1 cellular context compared by ENCODE assay signal in the genomic region with DNA sequence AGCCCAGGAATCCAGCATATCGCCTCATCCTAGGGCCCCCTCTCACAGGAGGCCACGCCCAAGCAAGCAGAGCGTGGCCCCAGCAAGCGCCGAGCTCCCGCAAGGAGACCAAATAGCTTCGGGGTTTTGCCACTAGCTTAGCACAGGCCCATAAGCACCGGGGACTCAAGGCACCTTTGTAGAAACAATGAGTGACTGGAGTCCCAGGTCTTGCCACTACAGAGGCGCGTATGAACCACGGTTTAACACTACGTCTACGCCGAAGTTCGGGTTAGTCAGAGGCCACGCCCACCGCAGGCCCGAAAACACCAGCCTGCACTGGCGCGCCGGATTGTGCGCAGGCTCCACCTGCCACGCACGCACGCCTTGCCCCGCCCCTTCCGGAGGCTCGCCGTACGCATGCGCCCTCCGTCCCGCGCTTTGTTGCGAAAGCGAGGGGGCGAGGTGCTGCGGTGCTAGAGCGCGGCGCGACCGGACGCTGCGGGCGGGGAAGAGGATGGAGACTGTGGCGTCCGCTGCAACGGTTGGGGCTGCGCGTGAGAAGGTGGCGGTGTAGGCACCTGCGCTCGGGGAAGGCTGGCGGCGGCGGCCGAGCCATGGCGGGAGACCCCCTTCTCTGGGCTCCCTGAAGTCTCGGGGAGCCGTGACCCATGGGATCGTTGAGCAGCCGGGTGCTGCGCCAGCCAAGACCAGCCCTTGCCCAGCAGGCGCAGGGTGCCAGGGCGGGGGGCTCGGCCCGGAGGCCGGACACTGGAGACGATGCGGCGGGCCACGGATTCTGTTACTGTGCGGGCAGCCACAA.
TF ChIP-seq lines count a peak whose summit lies in the region.

A gene with protein sequence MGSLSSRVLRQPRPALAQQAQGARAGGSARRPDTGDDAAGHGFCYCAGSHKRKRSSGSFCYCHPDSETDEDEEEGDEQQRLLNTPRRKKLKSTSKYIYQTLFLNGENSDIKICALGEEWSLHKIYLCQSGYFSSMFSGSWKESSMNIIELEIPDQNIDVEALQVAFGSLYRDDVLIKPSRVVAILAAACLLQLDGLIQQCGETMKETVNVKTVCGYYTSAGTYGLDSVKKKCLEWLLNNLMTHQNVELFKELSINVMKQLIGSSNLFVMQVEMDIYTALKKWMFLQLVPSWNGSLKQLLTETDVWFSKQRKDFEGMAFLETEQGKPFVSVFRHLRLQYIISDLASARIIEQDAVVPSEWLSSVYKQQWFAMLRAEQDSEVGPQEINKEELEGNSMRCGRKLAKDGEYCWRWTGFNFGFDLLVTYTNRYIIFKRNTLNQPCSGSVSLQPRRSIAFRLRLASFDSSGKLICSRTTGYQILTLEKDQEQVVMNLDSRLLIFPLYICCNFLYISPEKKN (plus strand): TSS at position 418 of the 802 bp plus-strand sequence. CDS start 233 bp downstream, at position 651.

TF ChIP-seq in GM12878, 131 proteins besides CTCF, POLR2A, EP300 and RAD21 (continued from another document and continues in another):
- TF ChIP-seq, protein P1, sequence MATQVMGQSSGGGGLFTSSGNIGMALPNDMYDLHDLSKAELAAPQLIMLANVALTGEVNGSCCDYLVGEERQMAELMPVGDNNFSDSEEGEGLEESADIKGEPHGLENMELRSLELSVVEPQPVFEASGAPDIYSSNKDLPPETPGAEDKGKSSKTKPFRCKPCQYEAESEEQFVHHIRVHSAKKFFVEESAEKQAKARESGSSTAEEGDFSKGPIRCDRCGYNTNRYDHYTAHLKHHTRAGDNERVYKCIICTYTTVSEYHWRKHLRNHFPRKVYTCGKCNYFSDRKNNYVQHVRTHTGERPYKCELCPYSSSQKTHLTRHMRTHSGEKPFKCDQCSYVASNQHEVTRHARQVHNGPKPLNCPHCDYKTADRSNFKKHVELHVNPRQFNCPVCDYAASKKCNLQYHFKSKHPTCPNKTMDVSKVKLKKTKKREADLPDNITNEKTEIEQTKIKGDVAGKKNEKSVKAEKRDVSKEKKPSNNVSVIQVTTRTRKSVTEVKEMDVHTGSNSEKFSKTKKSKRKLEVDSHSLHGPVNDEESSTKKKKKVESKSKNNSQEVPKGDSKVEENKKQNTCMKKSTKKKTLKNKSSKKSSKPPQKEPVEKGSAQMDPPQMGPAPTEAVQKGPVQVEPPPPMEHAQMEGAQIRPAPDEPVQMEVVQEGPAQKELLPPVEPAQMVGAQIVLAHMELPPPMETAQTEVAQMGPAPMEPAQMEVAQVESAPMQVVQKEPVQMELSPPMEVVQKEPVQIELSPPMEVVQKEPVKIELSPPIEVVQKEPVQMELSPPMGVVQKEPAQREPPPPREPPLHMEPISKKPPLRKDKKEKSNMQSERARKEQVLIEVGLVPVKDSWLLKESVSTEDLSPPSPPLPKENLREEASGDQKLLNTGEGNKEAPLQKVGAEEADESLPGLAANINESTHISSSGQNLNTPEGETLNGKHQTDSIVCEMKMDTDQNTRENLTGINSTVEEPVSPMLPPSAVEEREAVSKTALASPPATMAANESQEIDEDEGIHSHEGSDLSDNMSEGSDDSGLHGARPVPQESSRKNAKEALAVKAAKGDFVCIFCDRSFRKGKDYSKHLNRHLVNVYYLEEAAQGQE (IDR thresholded peaks at IDR 0.05; ENCODE audit: low read depth, low read length): no peak
- TF ChIP-seq MTA3 (IDR thresholded peaks at IDR 0.05; ENCODE audit: borderline replicate concordance, low read length) (no peak), SUZ12 (IDR thresholded peaks at IDR 0.05; ENCODE audit: unreplicated experiment) (no peak), BCL11A (IDR thresholded peaks at IDR 0.05; ENCODE audit: low read depth, low read length) (0 out of 2 replicates have a peak, but pooled peaks have one; percentile 4), CBX5 (IDR thresholded peaks at IDR 0.05; ENCODE audit: low read depth) (no peak), STAT3 (IDR thresholded peaks at IDR 0.05; ENCODE audit: low read depth, low read length) (no peak), FOS (IDR thresholded peaks at IDR 0.05; ENCODE audit: borderline replicate concordance, extremely low read depth, insufficient read length) (no peak), BRCA1 (IDR thresholded peaks at IDR 0.05; ENCODE audit: low read depth, low read length) (no peak), CHD1 (IDR thresholded peaks at IDR 0.05; ENCODE audit: low read depth, low read length) (no peak), CBFB (IDR thresholded peaks at IDR 0.05; ENCODE audit: low read depth) (peak; percentile 68; the same call in 1 of the 2 replicates), SREBF1 (IDR thresholded peaks at IDR 0.05; ENCODE audit: low read length) (no peak), ZNF384 (IDR thresholded peaks at IDR 0.05; ENCODE audit: borderline replicate concordance, low read depth, low read length) (no peak), KLF5 (IDR thresholded peaks at IDR 0.05; ENCODE audit: partially characterized antibody) (no peak), NFXL1 (IDR thresholded peaks at IDR 0.05; ENCODE audit: borderline replicate concordance) (no peak), SIX5 (IDR thresholded peaks at IDR 0.05; ENCODE audit: low read depth, low read length, severe bottlenecking) (no peak), SMC3 (IDR thresholded peaks at IDR 0.05; ENCODE audit: borderline replicate concordance, low read length) (no peak), ASH2L (IDR thresholded peaks at IDR 0.05; ENCODE audit: borderline replicate concordance, low read depth) (no peak), PML (IDR thresholded peaks at IDR 0.05; ENCODE audit: low read length) (0 out of 2 replicates have a peak, but pooled peaks have one; percentile 39), CREM (IDR thresholded peaks at IDR 0.05; ENCODE audit: low read depth) (peak; percentile 85), ESRRA (IDR thresholded peaks at IDR 0.05; ENCODE audit: low read length) (no peak)
- TF ChIP-seq, protein P2, sequence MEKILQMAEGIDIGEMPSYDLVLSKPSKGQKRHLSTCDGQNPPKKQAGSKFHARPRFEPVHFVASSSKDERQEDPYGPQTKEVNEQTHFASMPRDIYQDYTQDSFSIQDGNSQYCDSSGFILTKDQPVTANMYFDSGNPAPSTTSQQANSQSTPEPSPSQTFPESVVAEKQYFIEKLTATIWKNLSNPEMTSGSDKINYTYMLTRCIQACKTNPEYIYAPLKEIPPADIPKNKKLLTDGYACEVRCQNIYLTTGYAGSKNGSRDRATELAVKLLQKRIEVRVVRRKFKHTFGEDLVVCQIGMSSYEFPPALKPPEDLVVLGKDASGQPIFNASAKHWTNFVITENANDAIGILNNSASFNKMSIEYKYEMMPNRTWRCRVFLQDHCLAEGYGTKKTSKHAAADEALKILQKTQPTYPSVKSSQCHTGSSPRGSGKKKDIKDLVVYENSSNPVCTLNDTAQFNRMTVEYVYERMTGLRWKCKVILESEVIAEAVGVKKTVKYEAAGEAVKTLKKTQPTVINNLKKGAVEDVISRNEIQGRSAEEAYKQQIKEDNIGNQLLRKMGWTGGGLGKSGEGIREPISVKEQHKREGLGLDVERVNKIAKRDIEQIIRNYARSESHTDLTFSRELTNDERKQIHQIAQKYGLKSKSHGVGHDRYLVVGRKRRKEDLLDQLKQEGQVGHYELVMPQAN (conservative IDR thresholded peaks at IDR 0.05): peak; percentile 36; the same call in 1 of the 2 replicates
- TF ChIP-seq, protein P3, sequence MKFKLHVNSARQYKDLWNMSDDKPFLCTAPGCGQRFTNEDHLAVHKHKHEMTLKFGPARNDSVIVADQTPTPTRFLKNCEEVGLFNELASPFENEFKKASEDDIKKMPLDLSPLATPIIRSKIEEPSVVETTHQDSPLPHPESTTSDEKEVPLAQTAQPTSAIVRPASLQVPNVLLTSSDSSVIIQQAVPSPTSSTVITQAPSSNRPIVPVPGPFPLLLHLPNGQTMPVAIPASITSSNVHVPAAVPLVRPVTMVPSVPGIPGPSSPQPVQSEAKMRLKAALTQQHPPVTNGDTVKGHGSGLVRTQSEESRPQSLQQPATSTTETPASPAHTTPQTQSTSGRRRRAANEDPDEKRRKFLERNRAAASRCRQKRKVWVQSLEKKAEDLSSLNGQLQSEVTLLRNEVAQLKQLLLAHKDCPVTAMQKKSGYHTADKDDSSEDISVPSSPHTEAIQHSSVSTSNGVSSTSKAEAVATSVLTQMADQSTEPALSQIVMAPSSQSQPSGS (IDR thresholded peaks at IDR 0.05; ENCODE audit: low read length): no peak
- TF ChIP-seq, protein P4, sequence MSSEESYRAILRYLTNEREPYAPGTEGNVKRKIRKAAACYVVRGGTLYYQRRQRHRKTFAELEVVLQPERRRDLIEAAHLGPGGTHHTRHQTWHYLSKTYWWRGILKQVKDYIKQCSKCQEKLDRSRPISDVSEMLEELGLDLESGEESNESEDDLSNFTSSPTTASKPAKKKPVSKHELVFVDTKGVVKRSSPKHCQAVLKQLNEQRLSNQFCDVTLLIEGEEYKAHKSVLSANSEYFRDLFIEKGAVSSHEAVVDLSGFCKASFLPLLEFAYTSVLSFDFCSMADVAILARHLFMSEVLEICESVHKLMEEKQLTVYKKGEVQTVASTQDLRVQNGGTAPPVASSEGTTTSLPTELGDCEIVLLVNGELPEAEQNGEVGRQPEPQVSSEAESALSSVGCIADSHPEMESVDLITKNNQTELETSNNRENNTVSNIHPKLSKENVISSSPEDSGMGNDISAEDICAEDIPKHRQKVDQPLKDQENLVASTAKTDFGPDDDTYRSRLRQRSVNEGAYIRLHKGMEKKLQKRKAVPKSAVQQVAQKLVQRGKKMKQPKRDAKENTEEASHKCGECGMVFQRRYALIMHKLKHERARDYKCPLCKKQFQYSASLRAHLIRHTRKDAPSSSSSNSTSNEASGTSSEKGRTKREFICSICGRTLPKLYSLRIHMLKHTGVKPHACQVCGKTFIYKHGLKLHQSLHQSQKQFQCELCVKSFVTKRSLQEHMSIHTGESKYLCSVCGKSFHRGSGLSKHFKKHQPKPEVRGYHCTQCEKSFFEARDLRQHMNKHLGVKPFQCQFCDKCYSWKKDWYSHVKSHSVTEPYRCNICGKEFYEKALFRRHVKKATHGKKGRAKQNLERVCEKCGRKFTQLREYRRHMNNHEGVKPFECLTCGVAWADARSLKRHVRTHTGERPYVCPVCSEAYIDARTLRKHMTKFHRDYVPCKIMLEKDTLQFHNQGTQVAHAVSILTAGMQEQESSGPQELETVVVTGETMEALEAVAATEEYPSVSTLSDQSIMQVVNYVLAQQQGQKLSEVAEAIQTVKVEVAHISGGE (CRISPR knock-in tag; IDR thresholded peaks at IDR 0.05): no peak
- TF ChIP-seq, protein P5, sequence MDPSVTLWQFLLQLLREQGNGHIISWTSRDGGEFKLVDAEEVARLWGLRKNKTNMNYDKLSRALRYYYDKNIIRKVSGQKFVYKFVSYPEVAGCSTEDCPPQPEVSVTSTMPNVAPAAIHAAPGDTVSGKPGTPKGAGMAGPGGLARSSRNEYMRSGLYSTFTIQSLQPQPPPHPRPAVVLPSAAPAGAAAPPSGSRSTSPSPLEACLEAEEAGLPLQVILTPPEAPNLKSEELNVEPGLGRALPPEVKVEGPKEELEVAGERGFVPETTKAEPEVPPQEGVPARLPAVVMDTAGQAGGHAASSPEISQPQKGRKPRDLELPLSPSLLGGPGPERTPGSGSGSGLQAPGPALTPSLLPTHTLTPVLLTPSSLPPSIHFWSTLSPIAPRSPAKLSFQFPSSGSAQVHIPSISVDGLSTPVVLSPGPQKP (IDR thresholded peaks at IDR 0.05; ENCODE audit: low read depth, low read length): no peak
- TF ChIP-seq, protein P6, sequence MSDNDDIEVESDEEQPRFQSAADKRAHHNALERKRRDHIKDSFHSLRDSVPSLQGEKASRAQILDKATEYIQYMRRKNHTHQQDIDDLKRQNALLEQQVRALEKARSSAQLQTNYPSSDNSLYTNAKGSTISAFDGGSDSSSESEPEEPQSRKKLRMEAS (IDR thresholded peaks at IDR 0.05; ENCODE audit: low read depth, low read length): peak; percentile 83
- TF ChIP-seq, protein P7, sequence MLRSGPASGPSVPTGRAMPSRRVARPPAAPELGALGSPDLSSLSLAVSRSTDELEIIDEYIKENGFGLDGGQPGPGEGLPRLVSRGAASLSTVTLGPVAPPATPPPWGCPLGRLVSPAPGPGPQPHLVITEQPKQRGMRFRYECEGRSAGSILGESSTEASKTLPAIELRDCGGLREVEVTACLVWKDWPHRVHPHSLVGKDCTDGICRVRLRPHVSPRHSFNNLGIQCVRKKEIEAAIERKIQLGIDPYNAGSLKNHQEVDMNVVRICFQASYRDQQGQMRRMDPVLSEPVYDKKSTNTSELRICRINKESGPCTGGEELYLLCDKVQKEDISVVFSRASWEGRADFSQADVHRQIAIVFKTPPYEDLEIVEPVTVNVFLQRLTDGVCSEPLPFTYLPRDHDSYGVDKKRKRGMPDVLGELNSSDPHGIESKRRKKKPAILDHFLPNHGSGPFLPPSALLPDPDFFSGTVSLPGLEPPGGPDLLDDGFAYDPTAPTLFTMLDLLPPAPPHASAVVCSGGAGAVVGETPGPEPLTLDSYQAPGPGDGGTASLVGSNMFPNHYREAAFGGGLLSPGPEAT (IDR thresholded peaks at IDR 0.05; ENCODE audit: low read depth): peak; percentile 46; the same call in 1 of the 2 replicates
- TF ChIP-seq, protein P8, sequence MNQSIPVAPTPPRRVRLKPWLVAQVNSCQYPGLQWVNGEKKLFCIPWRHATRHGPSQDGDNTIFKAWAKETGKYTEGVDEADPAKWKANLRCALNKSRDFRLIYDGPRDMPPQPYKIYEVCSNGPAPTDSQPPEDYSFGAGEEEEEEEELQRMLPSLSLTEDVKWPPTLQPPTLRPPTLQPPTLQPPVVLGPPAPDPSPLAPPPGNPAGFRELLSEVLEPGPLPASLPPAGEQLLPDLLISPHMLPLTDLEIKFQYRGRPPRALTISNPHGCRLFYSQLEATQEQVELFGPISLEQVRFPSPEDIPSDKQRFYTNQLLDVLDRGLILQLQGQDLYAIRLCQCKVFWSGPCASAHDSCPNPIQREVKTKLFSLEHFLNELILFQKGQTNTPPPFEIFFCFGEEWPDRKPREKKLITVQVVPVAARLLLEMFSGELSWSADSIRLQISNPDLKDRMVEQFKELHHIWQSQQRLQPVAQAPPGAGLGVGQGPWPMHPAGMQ (IDR thresholded peaks at IDR 0.05; ENCODE audit: borderline replicate concordance): no peak; the same call in 1 of the 2 replicates
- TF ChIP-seq, protein P9, sequence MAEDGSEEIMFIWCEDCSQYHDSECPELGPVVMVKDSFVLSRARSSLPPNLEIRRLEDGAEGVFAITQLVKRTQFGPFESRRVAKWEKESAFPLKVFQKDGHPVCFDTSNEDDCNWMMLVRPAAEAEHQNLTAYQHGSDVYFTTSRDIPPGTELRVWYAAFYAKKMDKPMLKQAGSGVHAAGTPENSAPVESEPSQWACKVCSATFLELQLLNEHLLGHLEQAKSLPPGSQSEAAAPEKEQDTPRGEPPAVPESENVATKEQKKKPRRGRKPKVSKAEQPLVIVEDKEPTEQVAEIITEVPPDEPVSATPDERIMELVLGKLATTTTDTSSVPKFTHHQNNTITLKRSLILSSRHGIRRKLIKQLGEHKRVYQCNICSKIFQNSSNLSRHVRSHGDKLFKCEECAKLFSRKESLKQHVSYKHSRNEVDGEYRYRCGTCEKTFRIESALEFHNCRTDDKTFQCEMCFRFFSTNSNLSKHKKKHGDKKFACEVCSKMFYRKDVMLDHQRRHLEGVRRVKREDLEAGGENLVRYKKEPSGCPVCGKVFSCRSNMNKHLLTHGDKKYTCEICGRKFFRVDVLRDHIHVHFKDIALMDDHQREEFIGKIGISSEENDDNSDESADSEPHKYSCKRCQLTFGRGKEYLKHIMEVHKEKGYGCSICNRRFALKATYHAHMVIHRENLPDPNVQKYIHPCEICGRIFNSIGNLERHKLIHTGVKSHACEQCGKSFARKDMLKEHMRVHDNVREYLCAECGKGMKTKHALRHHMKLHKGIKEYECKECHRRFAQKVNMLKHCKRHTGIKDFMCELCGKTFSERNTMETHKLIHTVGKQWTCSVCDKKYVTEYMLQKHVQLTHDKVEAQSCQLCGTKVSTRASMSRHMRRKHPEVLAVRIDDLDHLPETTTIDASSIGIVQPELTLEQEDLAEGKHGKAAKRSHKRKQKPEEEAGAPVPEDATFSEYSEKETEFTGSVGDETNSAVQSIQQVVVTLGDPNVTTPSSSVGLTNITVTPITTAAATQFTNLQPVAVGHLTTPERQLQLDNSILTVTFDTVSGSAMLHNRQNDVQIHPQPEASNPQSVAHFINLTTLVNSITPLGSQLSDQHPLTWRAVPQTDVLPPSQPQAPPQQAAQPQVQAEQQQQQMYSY (CRISPR knock-in tag; IDR thresholded peaks at IDR 0.05): no peak
